In the genomic region with DNA sequence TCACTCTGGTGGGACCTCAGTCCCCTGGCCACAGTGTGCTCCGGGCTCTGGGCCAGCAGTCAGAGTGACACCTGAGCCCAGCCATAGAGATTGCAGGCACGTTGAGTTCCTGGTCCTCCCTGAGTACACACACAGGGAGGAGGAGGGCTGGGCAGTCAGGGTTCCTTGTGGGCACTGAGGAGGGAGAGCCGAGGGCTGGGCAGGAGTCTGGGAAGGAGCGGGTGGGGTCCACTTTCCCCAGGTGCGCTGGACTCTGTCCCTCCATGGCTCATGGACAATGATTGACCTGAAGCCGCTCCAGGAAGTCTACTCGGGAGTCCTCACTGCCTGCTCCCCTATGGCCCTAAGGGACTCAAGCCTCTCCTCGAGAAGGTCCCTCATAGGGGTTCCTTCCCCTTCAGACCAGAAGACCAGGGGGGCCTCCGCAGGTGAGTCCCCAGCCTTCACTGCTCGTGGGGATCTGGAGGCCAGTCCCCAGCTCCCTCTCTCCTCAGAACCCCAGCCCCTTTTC, we compare ENCODE assay signal across 16 cellular contexts. TPM values are rescaled to one million over a fixed set of nuclear protein-coding genes. Genes with fewer than 3 reads are reported as not detected.
DNase-seq lines count a peak whose midpoint lies in the region; ATAC-seq and TF ChIP-seq lines count a peak whose summit lies in the region.
"Had no signal": no experiment of that assay in that cellular context is flagged by ENCODE, and none has a peak within 500 bp of the region (broad histone marks: within the 10 kb centered on the region; RNA-seq: fewer than 3 reads in every experiment).

No MANE protein-coding gene starts in this region.

- H3K36me3 Mint-ChIP-seq in neural crest cell (ENCODE audit: low read depth): peaks cover 8% of the 10 kb centered on the region

- no peak overlapping the region for H3K27ac Mint-ChIP-seq in neural crest cell (ENCODE audit: unreplicated experiment)
- H3K27ac Mint-ChIP-seq: activated CD8-positive, alpha-beta memory T cell treated with anti-CD3 and anti-CD28 coated beads, Interleukin-2, amount 10 ng/mL, durations not matched to agents 7 days and 5 days had no signal

- TF ChIP-seq EP300 in gastroesophageal sphincter (IDR thresholded peaks at IDR 0.05): no peak

- H3K9me3 Mint-ChIP-seq in neural crest cell: no peaks in the 10 kb centered on the region

- 80% methylated on average over 2 of the region's 10 CpGs; no CpG with 5 or more reads in 1 of the 2 donors for WGBS in gastroesophageal sphincter (ENCODE audit: low coverage in 1 of 2), 2 donors
- 75 to 80% methylated on average over 6 to 10 of the region's 10 CpGs for WGBS in testis, 2 donors

- H3K27ac ChIP-seq in colonic mucosa (peak overlapping the region; percentile 93), gastroesophageal sphincter (no peak overlapping the region), testis (no peak overlapping the region)

- intact Hi-C loops in colonic mucosa (cut with DNase I) (no loop called here), testis (cut with DNase I; ENCODE audit: low total_unique reads) (no loop called here)

- H3K4me3 ChIP-seq in colonic mucosa (peak overlapping the region; percentile 52), gastroesophageal sphincter (no peak overlapping the region), testis (no peak overlapping the region)

- no peaks in the 10 kb centered on the region for H3K27me3 Mint-ChIP-seq in neural crest cell (ENCODE audit: low read depth)
- H3K27me3 Mint-ChIP-seq: activated CD8-positive, alpha-beta memory T cell treated with anti-CD3 and anti-CD28 coated beads, Interleukin-2, amount 10 ng/mL, durations not matched to agents 7 days and 5 days had no signal

- H3K4me1 ChIP-seq in colonic mucosa (peaks cover 18% of the 10 kb centered on the region), gastroesophageal sphincter (no peaks in the 10 kb centered on the region), testis (no peaks in the 10 kb centered on the region)

- ATAC-seq in gastroesophageal sphincter (no peak), HG02938 (IDR thresholded peaks at IDR 0.05; ENCODE audit: unreplicated experiment) (no peak)
- ATAC-seq: activated CD8-positive, alpha-beta memory T cell treated with anti-CD3 and anti-CD28 coated beads, Interleukin-2, amount 10 ng/mL, durations not matched to agents 7 days and 5 days had no signal

- DNase-seq in COLO668 (lab: John Stamatoyannopoulos, UW; ENCODE audit: unreplicated experiment) (peak; percentile 58), HT-29 (ENCODE audit: low spot score) (peak; percentile 87), colonic mucosa (peak; percentile 94), neural crest cell (ENCODE audit: low read depth, low spot score) (no peak), testis (no peak), midbrain (lab: John Stamatoyannopoulos, UW) (no peak)
- DNase-seq: activated CD8-positive, alpha-beta memory T cell treated with anti-CD3 and anti-CD28 coated beads, Interleukin-2, amount 10 ng/mL, durations not matched to agents 7 days and 5 days; BE2C; effector CD8-positive, alpha-beta T cell; NCI-H345; nucleus accumbens; SIG-M5; stimulated activated naive CD4-positive, alpha-beta T cell had no signal

- TF ChIP-seq CTCF in colonic mucosa (IDR thresholded peaks at IDR 0.05) (no peak), neural crest cell (conservative IDR thresholded peaks at IDR 0.05) (no peak), gastroesophageal sphincter (IDR thresholded peaks at IDR 0.05) (no peak), testis (IDR thresholded peaks at IDR 0.05) (no peak)

- TF ChIP-seq POLR2A in gastroesophageal sphincter (IDR thresholded peaks at IDR 0.05) (no peak), testis (IDR thresholded peaks at IDR 0.05) (no peak)

- H3K36me3 ChIP-seq in colonic mucosa (no peaks in the 10 kb centered on the region), gastroesophageal sphincter (peaks cover 0 to 34% of the 10 kb centered on the region in 2 donors), testis (ENCODE audit: low read depth, missing control alignments) (no peaks in the 10 kb centered on the region)

- no peaks in the 10 kb centered on the region for H3K9me3 ChIP-seq in colonic mucosa
- H3K9me3 ChIP-seq in gastroesophageal sphincter: no peaks in the 10 kb centered on the region
- H3K9me3 ChIP-seq in testis: no peaks in the 10 kb centered on the region
- H3K9me3 ChIP-seq: BE2C had no signal

- H3K4me1 Mint-ChIP-seq in neural crest cell: no peaks in the 10 kb centered on the region

- peak overlapping the region; percentile 66 to 100 for H3K9ac ChIP-seq in colonic mucosa (ENCODE audit: low read depth in 2 of 2, low read length in 2 of 2)

- H3K27me3 ChIP-seq in colonic mucosa: no peaks in the 10 kb centered on the region
- H3K27me3 ChIP-seq in gastroesophageal sphincter: no peaks in the 10 kb centered on the region
- no peaks in the 10 kb centered on the region for H3K27me3 ChIP-seq in testis
- H3K27me3 ChIP-seq: BE2C had no signal

- peak overlapping the region; percentile 41 for H3K4me3 Mint-ChIP-seq in neural crest cell
- H3K4me3 Mint-ChIP-seq: activated CD8-positive, alpha-beta memory T cell treated with anti-CD3 and anti-CD28 coated beads, Interleukin-2, amount 10 ng/mL, durations not matched to agents 7 days and 5 days had no signal

RNA-seq across cellular contexts. Expression of gene SLC44A4, which starts 1.1 kb away (rescaled TPM):
- 101 and 124 TPM in 2 replicates for total RNA-seq in HT-29 (2014; rRNA removed; shearing (Covaris generic))
- 100 to 1,000 TPM; 546 to 779 TPM for total RNA-seq in colonic mucosa
- total RNA-seq in neural crest cell: 0.32 and 0.84 TPM in 2 replicates
- total RNA-seq in gastroesophageal sphincter: 1 to 10 TPM in 2 of 4 donors, not detected in 2; 1.1 to 4.5 TPM
- total RNA-seq in testis: 1 to 10 TPM in 1 of 2 donors, under 1 TPM in 1; 0.87 to 1.2 TPM
- 6.3 TPM for polyA plus RNA-seq in testis (ENCODE audit: insufficient read depth, low read depth, low replicate concordance)
- total RNA-seq: activated CD8-positive, alpha-beta memory T cell treated with anti-CD3 and anti-CD28 coated beads, Interleukin-2, amount 10 ng/mL, durations not matched to agents 7 days and 5 days had no signal

RNA-seq across cellular contexts. Expression of gene NEU1, which starts 15.1 kb away (rescaled TPM):
- 82.3 and 87.1 TPM in 2 replicates for total RNA-seq in HT-29 (2014; rRNA removed; shearing (Covaris generic))
- total RNA-seq in colonic mucosa (10 to 100 TPM; 33.8 to 47.4 TPM), neural crest cell (46.3 and 49.9 TPM in 2 replicates), gastroesophageal sphincter (10 to 100 TPM; 28.2 to 39.1 (median 30.5) TPM), testis (10 to 100 TPM; 31.7 to 65.9 TPM)
- 27.4 TPM for polyA plus RNA-seq in testis (ENCODE audit: insufficient read depth, low read depth, low replicate concordance)

RNA-seq across cellular contexts. Expression of gene EHMT2, which starts 19.8 kb away (rescaled TPM):
- 85.9 and 98.5 TPM in 2 replicates for total RNA-seq in HT-29 (2014; rRNA removed; shearing (Covaris generic))
- total RNA-seq in colonic mucosa (10 to 100 TPM; 28.4 to 52.1 TPM), neural crest cell (202 and 205 TPM in 2 replicates), gastroesophageal sphincter (10 to 100 TPM; 29.5 to 43.4 (median 35.5) TPM), testis (100 to 1,000 TPM; 102 to 106 TPM)
- polyA plus RNA-seq in testis (ENCODE audit: insufficient read depth, low read depth, low replicate concordance): 82.2 TPM

RNA-seq across cellular contexts. Expression of gene ZBTB12, which starts 24.2 kb away (rescaled TPM):
- 12.6 and 13.6 TPM in 2 replicates for total RNA-seq in HT-29 (2014; rRNA removed; shearing (Covaris generic))
- total RNA-seq in colonic mucosa: 1 to 10 TPM; 2.0 to 4.9 TPM
- total RNA-seq in neural crest cell: 60.8 and 61.1 TPM in 2 replicates
- 1 to 10 TPM in 2 of 4 donors, under 1 TPM in 2; 0.40 to 2.0 (median 0.86) TPM for total RNA-seq in gastroesophageal sphincter
- total RNA-seq in testis: 1 to 10 TPM; 5.3 to 5.6 TPM
- 6.3 TPM for polyA plus RNA-seq in testis (ENCODE audit: insufficient read depth, low read depth, low replicate concordance)

RNA-seq across cellular contexts. Expression of gene C2, which starts 49.8 kb away (rescaled TPM):
- 0.28 and 0.91 TPM in 2 replicates for total RNA-seq in HT-29 (2014; rRNA removed; shearing (Covaris generic))
- total RNA-seq in colonic mucosa (10 to 100 TPM in 1 of 2 donors, 1 to 10 TPM in 1; 7.8 to 15.2 TPM), neural crest cell (0.35 and 1.2 TPM in 2 replicates), gastroesophageal sphincter (10 to 100 TPM in 3 of 4 donors, 1 to 10 TPM in 1; 3.3 to 33.4 (median 14.4) TPM), testis (1 to 10 TPM; 5.1 to 6.3 TPM)
- 24.8 TPM for polyA plus RNA-seq in testis (ENCODE audit: insufficient read depth, low read depth, low replicate concordance)
- polyA plus RNA-seq: keratinocyte had no signal

Comparison
In these comparisons a context has a peak if more than half of its experiments do, and no peak if none do; other contexts are left out.
1. DNase-seq: peak in COLO668 (single experiment), HT-29 (single experiment) and colonic mucosa (single experiment); none in neural crest cell (single experiment), testis (single experiment) and midbrain (single experiment).
2. RNA of gene SLC44A4, which starts 1.1 kb away (total RNA-seq): 546 to 779 TPM in colonic mucosa and 101 to 124 TPM in HT-29; 0.87 to 1.2 TPM in testis, 1.1 to 4.5 TPM in gastroesophageal sphincter and 0.32 to 0.84 TPM in neural crest cell; every median in the first group is over 10 times any median in the second.